In genomic region chr9:14222149-14222835, GRCh38 we compare ENCODE assay signal across 1 cellular context.
TF ChIP-seq lines count a peak whose summit lies in the region.

No MANE protein-coding gene starts in this region.

TF ChIP-seq in HCT116, 20 proteins besides CTCF, POLR2A, EP300 and RAD21 (continued from another document):
- TF ChIP-seq ELF1 (IDR thresholded peaks at IDR 0.05; ENCODE audit: borderline replicate concordance, low read depth) = no peak
- no peak for TF ChIP-seq EZH2phosphoT487 (IDR thresholded peaks at IDR 0.05; ENCODE audit: borderline replicate concordance)
- TF ChIP-seq YY1 (IDR thresholded peaks at IDR 0.05; ENCODE audit: extremely low read depth, insufficient replicate concordance, low read depth, low read length) = no peak
- no peak for TF ChIP-seq FOSL1 (IDR thresholded peaks at IDR 0.05; ENCODE audit: low read depth)
- TF ChIP-seq EZH2 (IDR thresholded peaks at IDR 0.05) = no peak
- TF ChIP-seq JUND (IDR thresholded peaks at IDR 0.05) = no peak
- TF ChIP-seq, protein P1, sequence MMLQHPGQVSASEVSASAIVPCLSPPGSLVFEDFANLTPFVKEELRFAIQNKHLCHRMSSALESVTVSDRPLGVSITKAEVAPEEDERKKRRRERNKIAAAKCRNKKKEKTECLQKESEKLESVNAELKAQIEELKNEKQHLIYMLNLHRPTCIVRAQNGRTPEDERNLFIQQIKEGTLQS (IDR thresholded peaks at IDR 0.05) = no peak
- TF ChIP-seq SRF (IDR thresholded peaks at IDR 0.05; ENCODE audit: low read depth) = no peak
- no peak for TF ChIP-seq POLR2AphosphoS5 (IDR thresholded peaks at IDR 0.05; ENCODE audit: low read depth, low read length)
